ENCODE assay signal across 8 cellular contexts in genomic region chr1:174023438-174023837, GRCh38. TPM values are rescaled to one million over a fixed set of nuclear protein-coding genes. Genes with fewer than 3 reads are reported as not detected.
DNase-seq lines count a peak whose midpoint lies in the region; ATAC-seq lines count a peak whose summit lies in the region.

No MANE protein-coding gene starts in this region.

- H3K9ac ChIP-seq in duodenal mucosa (ENCODE audit: low read depth in 1 of 2, low read length in 2 of 2) = peak overlapping the region; percentile 88 to 89
- H3K9ac ChIP-seq in muscle layer of colon (ENCODE audit: low read length) = peak overlapping the region; percentile 96

- H3K27ac ChIP-seq in duodenal mucosa (ENCODE audit: low read depth, low read length) = no peak overlapping the region
- H3K27ac ChIP-seq in muscle layer of colon (ENCODE audit: low read depth, low read length) = peak overlapping the region; percentile 93

- H3K27me3 ChIP-seq in duodenal mucosa (ENCODE audit: control insufficient read depth in 1 of 2, insufficient read depth in 2 of 2, low read length in 2 of 2) (no peaks in the 10 kb centered on the region), muscle layer of colon (ENCODE audit: control insufficient read depth in 1 of 2, insufficient read depth in 2 of 2, low read length in 2 of 2) (no peaks in the 10 kb centered on the region)

- H3K4me1 ChIP-seq in duodenal mucosa (ENCODE audit: control insufficient read depth in 1 of 2, insufficient read depth in 2 of 2, low read length in 2 of 2) (peaks cover 29 to 30% of the 10 kb centered on the region in 2 donors), muscle layer of colon (ENCODE audit: insufficient read depth, low read length) (peaks cover 33% of the 10 kb centered on the region)

- H3K4me3 ChIP-seq in duodenal mucosa (ENCODE audit: low read depth in 1 of 2, low read length in 2 of 2) (peak overlapping the region in 1 of 2 donors; percentile 81), muscle layer of colon (ENCODE audit: low read depth in 1 of 2, low read length in 2 of 2) (peak overlapping the region in 1 of 2 donors; percentile 97)

- H3K4me1 Mint-ChIP-seq in activated T-cell treated with anti-CD3 and anti-CD28 coated beads, Interleukin-2, amount 50 U/mL, for 72 hours (ENCODE audit: low read depth) = peaks cover 44% of the 10 kb centered on the region

- H3K9me3 ChIP-seq in duodenal mucosa (ENCODE audit: control insufficient read depth in 1 of 2, low read length in 2 of 2) (no peaks in the 10 kb centered on the region), muscle layer of colon (ENCODE audit: low read length) (no peaks in the 10 kb centered on the region)

- H3K36me3 ChIP-seq in duodenal mucosa (ENCODE audit: control insufficient read depth in 1 of 2, insufficient read depth in 2 of 2, low read length in 2 of 2) = no peaks in the 10 kb centered on the region
- H3K36me3 ChIP-seq in muscle layer of colon (ENCODE audit: insufficient read depth, low read length) = no peaks in the 10 kb centered on the region

- DNase-seq in activated T-cell treated with anti-CD3 and anti-CD28 coated beads, Interleukin-2, amount 50 U/mL, for 72 hours = no peak
- DNase-seq in activated T-cell treated with anti-CD3 and anti-CD28 coated beads, Interleukin-2, amount 50 U/mL, for 48 hours = no peak
- DNase-seq in RKO (ENCODE audit: low spot score) (peak; percentile 14), hepatic stellate cell (ENCODE audit: low spot score) (no peak), EL (no peak)

- ATAC-seq in activated T-cell treated with anti-CD3 and anti-CD28 coated beads, Interleukin-2, amount 50 U/mL, for 72 hours (replicated peaks in 1 of 2) = no peak
- no peak for ATAC-seq in GM18519 (IDR thresholded peaks at IDR 0.05; ENCODE audit: low FRiP score, unreplicated experiment)

- H3K27me3 Mint-ChIP-seq in activated T-cell treated with anti-CD3 and anti-CD28 coated beads, Interleukin-2, amount 50 U/mL, for 72 hours (ENCODE audit: low read depth) = no peaks in the 10 kb centered on the region

- H3K27ac Mint-ChIP-seq in activated T-cell treated with anti-CD3 and anti-CD28 coated beads, Interleukin-2, amount 50 U/mL, for 72 hours = peak overlapping the region; percentile 11

- peaks cover 7% of the 10 kb centered on the region in 2 donors for H3K36me3 Mint-ChIP-seq in activated T-cell treated with anti-CD3 and anti-CD28 coated beads, Interleukin-2, amount 50 U/mL, for 72 hours (ENCODE audit: insufficient read depth in 2 of 2)

- no peaks in the 10 kb centered on the region for H3K9me3 Mint-ChIP-seq in activated T-cell treated with anti-CD3 and anti-CD28 coated beads, Interleukin-2, amount 50 U/mL, for 72 hours

- peak overlapping the region; percentile 92 to 97 for H3K4me3 Mint-ChIP-seq in activated T-cell treated with anti-CD3 and anti-CD28 coated beads, Interleukin-2, amount 50 U/mL, for 72 hours

RNA-seq across cellular contexts. Expression of gene RC3H1, which starts 1.3 kb away (rescaled TPM):
- total RNA-seq in activated T-cell treated with anti-CD3 and anti-CD28 coated beads, Interleukin-2, amount 50 U/mL, for 72 hours = 10 to 100 TPM; 28.1 to 33.5 TPM
